In the genomic region with DNA sequence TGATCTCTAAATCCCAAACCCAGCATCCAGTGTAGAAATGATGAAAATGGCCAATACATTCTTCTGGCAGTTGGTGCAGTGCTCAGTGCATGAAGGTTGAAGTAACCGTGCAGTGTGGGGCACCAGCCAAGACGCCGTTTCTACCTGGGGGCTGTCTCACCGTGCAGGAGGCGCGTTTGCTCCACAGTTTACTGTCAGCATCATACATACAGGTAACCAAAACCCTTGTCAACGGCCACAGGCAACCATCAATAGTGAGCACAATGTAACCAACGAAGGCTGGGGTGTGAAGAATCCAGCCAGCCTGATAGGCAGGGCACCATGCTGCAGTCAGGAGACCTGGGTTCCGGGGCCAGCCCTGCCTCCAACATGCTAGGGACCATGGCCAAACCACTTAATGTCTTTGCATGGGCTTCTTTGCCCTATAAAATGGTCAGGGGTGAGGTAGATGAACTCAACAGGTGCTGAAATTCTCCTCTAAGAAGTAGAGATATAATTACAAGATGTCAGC, we compare ENCODE assay signal across 17 cellular contexts.
"Had no signal": no experiment of that assay in that cellular context is flagged by ENCODE, and none has a peak within 500 bp of the region (broad histone marks: within the 10 kb centered on the region; RNA-seq: fewer than 3 reads in every experiment).

No MANE protein-coding gene starts in this region.

- DNase-seq: activated CD4-positive, alpha-beta T cell treated with anti-CD3 and anti-CD28 coated beads for 48 hours; activated CD4-positive, CD25-positive, alpha-beta regulatory T cell; activated CD8-positive, alpha-beta T cell treated with anti-CD3 and anti-CD28 coated beads, Interleukin-2, amount 10 ng/mL, durations not matched to agents 7 days and 5 days; activated naive CD4-positive, alpha-beta T cell; activated naive CD8-positive, alpha-beta T cell treated with anti-CD3 and anti-CD28 coated beads for 36 hours; amniotic stem cell; effector memory CD8-positive, alpha-beta T cell; esophagus squamous epithelium; lower lobe of right lung; natural killer cell; T1000; transverse colon had no signal

- H3K27ac Mint-ChIP-seq: activated CD8-positive, alpha-beta T cell treated with anti-CD3 and anti-CD28 coated beads, Interleukin-2, amount 10 ng/mL, durations not matched to agents 7 days and 5 days; activated naive CD8-positive, alpha-beta T cell treated with anti-CD3 and anti-CD28 coated beads for 36 hours; effector memory CD8-positive, alpha-beta T cell; natural killer cell; stimulated activated naive CD8-positive, alpha-beta T cell treated with anti-CD3 and anti-CD28 coated beads, Interleukin-15, Interleukin-2, amounts not matched to agents 100 ng/mL and 50 ng/mL, for 24 hours had no signal

- H3K27ac ChIP-seq: cardiac muscle cell, esophagus squamous epithelium, lower lobe of right lung, neutrophil, parathyroid adenoma, suprapubic skin, transverse colon had no signal

- H3K4me3 ChIP-seq: cardiac muscle cell, esophagus squamous epithelium, lower lobe of right lung, suprapubic skin, transverse colon had no signal

- H3K36me3 ChIP-seq: cardiac muscle cell, esophagus squamous epithelium, lower lobe of right lung, neutrophil, suprapubic skin, transverse colon had no signal

- H3K27me3 ChIP-seq: cardiac muscle cell, esophagus squamous epithelium, neutrophil, suprapubic skin, transverse colon had no signal

- H3K4me1 ChIP-seq: esophagus squamous epithelium, lower lobe of right lung, suprapubic skin, transverse colon had no signal

- H3K27me3 Mint-ChIP-seq: activated naive CD8-positive, alpha-beta T cell treated with anti-CD3 and anti-CD28 coated beads for 36 hours; effector memory CD8-positive, alpha-beta T cell had no signal

- H3K9ac ChIP-seq: parathyroid adenoma had no signal

- H3K9me3 ChIP-seq: neutrophil, transverse colon had no signal

- H3K4me3 Mint-ChIP-seq: activated CD8-positive, alpha-beta T cell treated with anti-CD3 and anti-CD28 coated beads, Interleukin-2, amount 10 ng/mL, durations not matched to agents 7 days and 5 days; activated naive CD8-positive, alpha-beta T cell treated with anti-CD3 and anti-CD28 coated beads for 36 hours; effector memory CD8-positive, alpha-beta T cell; natural killer cell; stimulated activated naive CD8-positive, alpha-beta T cell treated with anti-CD3 and anti-CD28 coated beads, Interleukin-15, Interleukin-2, amounts not matched to agents 100 ng/mL and 50 ng/mL, for 24 hours had no signal

- H2AFZ ChIP-seq: parathyroid adenoma had no signal

- ATAC-seq: activated CD8-positive, alpha-beta T cell treated with anti-CD3 and anti-CD28 coated beads, Interleukin-2, amount 10 ng/mL, durations not matched to agents 7 days and 5 days; effector memory CD8-positive, alpha-beta T cell; lower lobe of right lung; natural killer cell had no signal
